8 cellular contexts compared by ENCODE assay signal in genomic region chr2:222305510-222306392, GRCh38. TPM values are rescaled to one million over a fixed set of nuclear protein-coding genes. Genes with fewer than 3 reads are reported as not detected.
A peak's percentile ranks its signal among the peaks of the same experiment; 100 is the strongest.
DNase-seq lines count a peak whose midpoint lies in the region; ATAC-seq and TF ChIP-seq lines count a peak whose summit lies in the region.

No MANE protein-coding gene starts in this region.

- ATAC-seq in GM18868 (IDR thresholded peaks at IDR 0.05; ENCODE audit: unreplicated experiment) (peak; percentile 35), RWPE2 (ENCODE audit: low read depth) (peak; percentile 47)

- peaks cover 30% of the 10 kb centered on the region for H3K4me1 Mint-ChIP-seq in osteocyte (ENCODE audit: unreplicated experiment)

- H3K27ac Mint-ChIP-seq in osteocyte (ENCODE audit: unreplicated experiment), result no peak overlapping the region

- H3K9me3 ChIP-seq in RWPE2 (ENCODE audit: severe bottlenecking), result peaks cover 2% of the 10 kb centered on the region

- H3K4me3 ChIP-seq in AG04449 (ENCODE audit: low read depth, low read length) (peak overlapping the region; percentile 56), RWPE2 (ENCODE audit: severe bottlenecking) (peak overlapping the region; percentile 24)

- H3K27me3 Mint-ChIP-seq in osteocyte (ENCODE audit: unreplicated experiment), result peaks cover 98% of the 10 kb centered on the region

- H3K27ac ChIP-seq in RWPE2 (ENCODE audit: poor library complexity, severe bottlenecking), result no peak overlapping the region

- DNase-seq in AG04449 (ENCODE audit: low read depth, low spot score) (no peak), RWPE2 (ENCODE audit: low spot score) (no peak), fibroblast of gingiva (ENCODE audit: low read depth) (peak; percentile 8), osteocyte (ENCODE audit: extremely low spot score, unreplicated experiment) (peak; percentile 84), GM19240 (ENCODE audit: insufficient read length, low spot score) (no peak)
- DNase-seq in stimulated activated CD8-positive, alpha-beta memory T cell treated with anti-CD3 and anti-CD28 coated beads, Interleukin-4, amount 100 ng/mL, for 48 hours, result no peak
- DNase-seq in stimulated activated CD4-positive, alpha-beta T cell treated with anti-CD3 and anti-CD28 coated beads, Interleukin-4, amount 100 ng/mL, for 24 hours, result no peak

- H3K27me3 ChIP-seq in RWPE2 (ENCODE audit: insufficient read depth, poor library complexity, severe bottlenecking), result peaks cover 100% of the 10 kb centered on the region

- peak overlapping the region; percentile 82 for H3K4me3 Mint-ChIP-seq in osteocyte (ENCODE audit: unreplicated experiment)

- no peak for TF ChIP-seq CTCF in AG04449 (IDR thresholded peaks at IDR 0.05; ENCODE audit: insufficient read depth, low read length, missing control alignments)
- TF ChIP-seq CTCF in RWPE2 (IDR thresholded peaks at IDR 0.05; ENCODE audit: poor library complexity, severe bottlenecking), result no peak
- TF ChIP-seq CTCF in osteocyte (IDR thresholded peaks at IDR 0.05), result peak; percentile 9

- CTCF ChIA-PET in AG04449 (lab: Yijun Ruan, JAX), result no interaction called here

- no peaks in the 10 kb centered on the region for H3K36me3 ChIP-seq in RWPE2 (ENCODE audit: low read depth)

- no peaks in the 10 kb centered on the region for H3K4me1 ChIP-seq in RWPE2 (ENCODE audit: insufficient read depth, poor library complexity, severe bottlenecking)

- no peaks in the 10 kb centered on the region for H3K9me3 Mint-ChIP-seq in osteocyte (ENCODE audit: unreplicated experiment)

- POLR2A ChIA-PET in AG04449 (lab: Yijun Ruan, JAX), result no interaction called here

- H3K36me3 Mint-ChIP-seq in osteocyte (ENCODE audit: unreplicated experiment), result no peaks in the 10 kb centered on the region

RNA-seq across cellular contexts. Expression of gene PAX3, which starts 7.0 kb away (rescaled TPM):
- 2.3 and 2.8 TPM in 2 replicates for total RNA-seq in osteocyte

Comparison
In these comparisons a context has a peak if more than half of its experiments do, and no peak if none do; other contexts are left out.
1. DNase-seq: peak in fibroblast of gingiva (single experiment) and osteocyte (single experiment); none in AG04449 (single experiment), RWPE2 (single experiment), stimulated activated CD8-positive, alpha-beta memory T cell treated with anti-CD3 and anti-CD28 coated beads, Interleukin-4, amount 100 ng/mL, for 48 hours (single experiment), GM19240 (single experiment) and stimulated activated CD4-positive, alpha-beta T cell treated with anti-CD3 and anti-CD28 coated beads, Interleukin-4, amount 100 ng/mL, for 24 hours (single experiment).